ENCODE assay signal across 10 cellular contexts in genomic region chr20:36506253-36506652, GRCh38. TPM values are rescaled to one million over a fixed set of nuclear protein-coding genes. Genes with fewer than 3 reads are reported as not detected.
A peak's percentile ranks its signal among the peaks of the same experiment; 100 is the strongest.
DNase-seq lines count a peak whose midpoint lies in the region; ATAC-seq and TF ChIP-seq lines count a peak whose summit lies in the region.
"Had no signal": no experiment of that assay in that cellular context is flagged by ENCODE, and none has a peak within 500 bp of the region (broad histone marks: within the 10 kb centered on the region; RNA-seq: fewer than 3 reads in every experiment).

No MANE protein-coding gene starts in this region.

- H3K27me3 ChIP-seq in OCI-LY1 (ENCODE audit: insufficient read depth, low read length) (no peaks in the 10 kb centered on the region), stomach (no peaks in the 10 kb centered on the region)

- TF ChIP-seq POLR2A in erythroblast (IDR thresholded peaks at IDR 0.05; ENCODE audit: low read length): no peak
- no peak for TF ChIP-seq POLR2A in stomach (IDR thresholded peaks at IDR 0.05)

- no peak for TF ChIP-seq EP300 in stomach (IDR thresholded peaks at IDR 0.05)

- no peaks in the 10 kb centered on the region for H4K20me1 ChIP-seq in OCI-LY1 (ENCODE audit: insufficient read depth, low read length)

- intact Hi-C loops in stomach (cut with DNase I; ENCODE audit: low total_unique reads): no loop called here

- H3K9me2 ChIP-seq in OCI-LY1 (ENCODE audit: low read depth, low read length): no peaks in the 10 kb centered on the region

- H3K27me3 Mint-ChIP-seq in type B pancreatic cell: no peaks in the 10 kb centered on the region

- no peak overlapping the region for H3K27ac Mint-ChIP-seq in type B pancreatic cell

- H2AFZ ChIP-seq in OCI-LY1 (ENCODE audit: low read length): no peak overlapping the region

- DNase-seq in AG09309 (ENCODE audit: low read depth) (no peak), GM12864 (ENCODE audit: low read depth) (no peak), erythroblast (lab: John Stamatoyannopoulos, UW) (peak; percentile 21 to 24), type B pancreatic cell (ENCODE audit: extremely low spot score, unreplicated experiment) (no peak), stomach (no peak)
- no peak for DNase-seq in stimulated activated CD4-positive, alpha-beta T cell treated with anti-CD3 and anti-CD28 coated beads, Interleukin-4, amount 100 ng/mL, for 24 hours
- DNase-seq: activated effector memory CD4-positive, alpha-beta T cell treated with anti-CD3 and anti-CD28 coated beads, Interleukin-2, amount 50 U/mL, for 16 hours had no signal

- WGBS in stomach, 5 donors: 47 to 68% (median 52%) methylated on average over 1 of the region's 1 CpG

- H3K79me2 ChIP-seq in OCI-LY1 (ENCODE audit: insufficient read depth, low read length): no peaks in the 10 kb centered on the region

- H3K4me3 Mint-ChIP-seq in type B pancreatic cell: no peak overlapping the region

- H3K4me1 ChIP-seq in OCI-LY1 (ENCODE audit: insufficient read depth, low read length, severe bottlenecking) (no peaks in the 10 kb centered on the region), stomach (no peaks in the 10 kb centered on the region)
- H3K4me1 ChIP-seq: prostate gland had no signal

- no peak overlapping the region for H3K27ac ChIP-seq in OCI-LY1 (ENCODE audit: low read depth, low read length, poor library complexity, severe bottlenecking)
- no peak overlapping the region for H3K27ac ChIP-seq in stomach
- H3K27ac ChIP-seq: prostate gland had no signal

- no peaks in the 10 kb centered on the region for H3K4me1 Mint-ChIP-seq in type B pancreatic cell (ENCODE audit: unreplicated experiment)

- no peaks in the 10 kb centered on the region for H3K9me3 Mint-ChIP-seq in type B pancreatic cell

- TF ChIP-seq CTCF in AG09309 (IDR thresholded peaks at IDR 0.05; ENCODE audit: control insufficient read depth, insufficient read depth, low read depth, low read length, missing control alignments): peak; percentile 38
- TF ChIP-seq CTCF in GM12864 (IDR thresholded peaks at IDR 0.05; ENCODE audit: low read depth, low read length, missing control alignments): peak; percentile 24
- TF ChIP-seq CTCF in OCI-LY1 (IDR thresholded peaks at IDR 0.05; ENCODE audit: low read length): peak; percentile 71
- TF ChIP-seq CTCF in type B pancreatic cell (conservative IDR thresholded peaks at IDR 0.05): no peak
- no peak for TF ChIP-seq CTCF in stomach (IDR thresholded peaks at IDR 0.05)

- no peak for ATAC-seq in HG02840 (IDR thresholded peaks at IDR 0.05; ENCODE audit: low FRiP score, unreplicated experiment)

- H3K36me3 ChIP-seq in OCI-LY1 (ENCODE audit: insufficient read depth, low read length) (no peaks in the 10 kb centered on the region), stomach (peaks cover 15 to 96% (median 93%) of the 10 kb centered on the region in 4 donors)
- H3K36me3 ChIP-seq: prostate gland had no signal

- peaks cover 29% of the 10 kb centered on the region for H3K36me3 Mint-ChIP-seq in type B pancreatic cell

- H3K4me2 ChIP-seq in OCI-LY1 (ENCODE audit: low read length): no peak overlapping the region

- no peaks in the 10 kb centered on the region for H3F3A ChIP-seq in OCI-LY1 (ENCODE audit: insufficient read depth, low read length)

- no peak overlapping the region for H3K4me3 ChIP-seq in AG09309 (ENCODE audit: control insufficient read depth, low read depth, low read length)
- H3K4me3 ChIP-seq in GM12864 (ENCODE audit: low read depth, low read length): no peak overlapping the region
- H3K4me3 ChIP-seq in OCI-LY1 (ENCODE audit: low read depth, low read length, poor library complexity, severe bottlenecking): no peak overlapping the region
- H3K4me3 ChIP-seq in stomach: no peak overlapping the region
- H3K4me3 ChIP-seq: prostate gland had no signal

- no peaks in the 10 kb centered on the region for H3K9me3 ChIP-seq in OCI-LY1 (ENCODE audit: low read length)
- H3K9me3 ChIP-seq in stomach: no peaks in the 10 kb centered on the region
- H3K9me3 ChIP-seq: prostate gland had no signal

- H3K9ac ChIP-seq in OCI-LY1 (ENCODE audit: low read length): no peak overlapping the region

RNA-seq across cellular contexts. Expression of gene MYL9, which starts 35.1 kb away (rescaled TPM):
- total RNA-seq in type B pancreatic cell (ENCODE audit: low replicate concordance) (55.1 and 59.0 TPM in 2 replicates), stomach (100 to 1,000 TPM in 4 of 5 donors, 10 to 100 TPM in 1; 33.0 to 738 (median 258) TPM)
- 100 to 1,000 TPM; 101 to 941 (median 189) TPM for polyA plus RNA-seq in stomach

Comparison
In these comparisons a context has a peak if more than half of its experiments do, and no peak if none do; other contexts are left out.
1. DNase-seq: peak in erythroblast (2 of 2); none in AG09309 (single experiment), GM12864 (single experiment), type B pancreatic cell (single experiment), stimulated activated CD4-positive, alpha-beta T cell treated with anti-CD3 and anti-CD28 coated beads, Interleukin-4, amount 100 ng/mL, for 24 hours (single experiment) and stomach (single experiment).
2. CTCF ChIP-seq: peak in AG09309 (single experiment), GM12864 (single experiment) and OCI-LY1 (single experiment); none in type B pancreatic cell (single experiment) and stomach (0 of 7).